ENCODE assay signal across 14 cellular contexts in the genomic region with DNA sequence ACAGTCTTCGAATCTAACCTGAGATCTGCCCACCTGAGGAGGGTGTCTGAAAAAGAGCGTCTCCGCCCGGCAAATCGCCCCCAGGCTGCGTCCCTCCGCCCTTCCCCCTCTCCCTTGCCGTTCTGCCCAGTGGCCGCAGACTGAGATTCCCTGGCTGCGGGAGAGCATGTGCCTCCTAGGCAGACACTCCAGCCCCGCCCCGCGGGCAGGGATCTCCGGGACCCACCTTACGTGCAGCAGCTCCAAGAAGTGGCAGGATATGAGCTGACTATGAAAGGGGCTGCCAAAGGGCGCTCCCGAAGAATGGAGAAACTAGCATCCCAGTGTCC. TPM values are rescaled to one million over a fixed set of nuclear protein-coding genes. Genes with fewer than 3 reads are reported as not detected.
DNase-seq lines count a peak whose midpoint lies in the region; TF ChIP-seq lines count a peak whose summit lies in the region.
"Had no signal": no experiment of that assay in that cellular context is flagged by ENCODE, and none has a peak within 500 bp of the region (broad histone marks: within the 10 kb centered on the region; RNA-seq: fewer than 3 reads in every experiment).

No MANE protein-coding gene starts in this region.

- peaks cover 5% of the 10 kb centered on the region for H3K4me1 Mint-ChIP-seq in activated T-helper 1 cell treated with anti-CD3 and anti-CD28 coated beads, Interleukin-12 subunit alpha, Interleukin-12 subunit beta, Interleukin-2, Interleukin-4 antibody, amounts not matched to agents 30 ng/mL and 10 ng/mL and 1 ng/mL, durations not matched to agents 14 hours and 24 hours and 36 hours (ENCODE audit: low read depth)

- H3K36me3 Mint-ChIP-seq in activated T-helper 1 cell treated with anti-CD3 and anti-CD28 coated beads, Interleukin-12 subunit alpha, Interleukin-12 subunit beta, Interleukin-2, Interleukin-4 antibody, amounts not matched to agents 30 ng/mL and 10 ng/mL and 1 ng/mL, durations not matched to agents 14 hours and 24 hours and 36 hours (ENCODE audit: low read depth) = no peaks in the 10 kb centered on the region

- H3K9me3 Mint-ChIP-seq in activated T-helper 1 cell treated with anti-CD3 and anti-CD28 coated beads, Interleukin-12 subunit alpha, Interleukin-12 subunit beta, Interleukin-2, Interleukin-4 antibody, amounts not matched to agents 30 ng/mL and 10 ng/mL and 1 ng/mL, durations not matched to agents 14 hours and 24 hours and 36 hours = no peaks in the 10 kb centered on the region

- H3K27ac ChIP-seq in iPS-20b (ENCODE audit: low read length) = no peak overlapping the region
- H3K27ac ChIP-seq in smooth muscle cell (ENCODE audit: low read depth) = no peak overlapping the region
- H3K27ac ChIP-seq: HL-60 had no signal

- peak overlapping the region; percentile 89 for H3K4me3 ChIP-seq in iPS-20b (ENCODE audit: low read length)
- peak overlapping the region; percentile 86 for H3K4me3 ChIP-seq in smooth muscle cell

- H3K79me2 ChIP-seq in smooth muscle cell (ENCODE audit: low read depth) = peaks cover 15% of the 10 kb centered on the region

- no peak overlapping the region for H3K27ac Mint-ChIP-seq in activated T-helper 1 cell treated with anti-CD3 and anti-CD28 coated beads, Interleukin-12 subunit alpha, Interleukin-12 subunit beta, Interleukin-2, Interleukin-4 antibody, amounts not matched to agents 30 ng/mL and 10 ng/mL and 1 ng/mL, durations not matched to agents 14 hours and 24 hours and 36 hours

- 4% methylated on average over 17 of the region's 17 CpGs for WGBS in smooth muscle cell (ENCODE audit: low lambda C conversion rate)

- TF ChIP-seq POLR2A in erythroblast (IDR thresholded peaks at IDR 0.05; ENCODE audit: low read length) = no peak

- H3K4me3 Mint-ChIP-seq in activated T-helper 1 cell treated with anti-CD3 and anti-CD28 coated beads, Interleukin-12 subunit alpha, Interleukin-12 subunit beta, Interleukin-2, Interleukin-4 antibody, amounts not matched to agents 30 ng/mL and 10 ng/mL and 1 ng/mL, durations not matched to agents 14 hours and 24 hours and 36 hours = peak overlapping the region; percentile 2

- no peak overlapping the region for H2AFZ ChIP-seq in smooth muscle cell (ENCODE audit: low read depth)

- peaks cover 62% of the 10 kb centered on the region for H3K27me3 Mint-ChIP-seq in activated T-helper 1 cell treated with anti-CD3 and anti-CD28 coated beads, Interleukin-12 subunit alpha, Interleukin-12 subunit beta, Interleukin-2, Interleukin-4 antibody, amounts not matched to agents 30 ng/mL and 10 ng/mL and 1 ng/mL, durations not matched to agents 14 hours and 24 hours and 36 hours (ENCODE audit: insufficient read depth)

- peak overlapping the region; percentile 32; the same call in 1 of the 2 replicates for H3K9ac ChIP-seq in iPS-20b (ENCODE audit: low read depth, low read length)
- H3K9ac ChIP-seq in smooth muscle cell (ENCODE audit: low read depth) = no peak overlapping the region

- TF ChIP-seq CTCF in smooth muscle cell (IDR thresholded peaks at IDR 0.05; ENCODE audit: borderline replicate concordance, insufficient read depth, poor library complexity, severe bottlenecking) = no peak

- peaks cover 12% of the 10 kb centered on the region for H3K4me1 ChIP-seq in iPS-20b (ENCODE audit: insufficient read depth, low read length)
- peaks cover 7% of the 10 kb centered on the region for H3K4me1 ChIP-seq in smooth muscle cell (ENCODE audit: low read depth)

- H3K9me3 ChIP-seq in iPS-20b (ENCODE audit: insufficient read depth, low read depth, low read length) (no peaks in the 10 kb centered on the region), smooth muscle cell (replicated peaks; ENCODE audit: low read depth) (no peaks in the 10 kb centered on the region)

- peaks cover 12% of the 10 kb centered on the region for H3F3A ChIP-seq in smooth muscle cell (ENCODE audit: low read depth)

- H3K27me3 ChIP-seq in iPS-20b (ENCODE audit: insufficient read depth, low read length) (peaks cover 79% of the 10 kb centered on the region), smooth muscle cell (ENCODE audit: low read depth) (no peaks in the 10 kb centered on the region)

- no peaks in the 10 kb centered on the region for H3K36me3 ChIP-seq in iPS-20b (ENCODE audit: insufficient read depth, low read depth, low read length)
- no peaks in the 10 kb centered on the region for H3K36me3 ChIP-seq in smooth muscle cell (ENCODE audit: low read depth)

- H3K4me2 ChIP-seq in smooth muscle cell = peak overlapping the region; percentile 93

- intact Hi-C loops in activated T-helper 1 cell treated with anti-CD3 and anti-CD28 coated beads, Interleukin-12 subunit alpha, Interleukin-12 subunit beta, Interleukin-2, Interleukin-4 antibody, amounts not matched to agents 30 ng/mL and 10 ng/mL and 1 ng/mL, durations not matched to agents 14 hours and 24 hours and 36 hours (cut with micrococcal nuclease) = no loop called here

- H4K20me1 ChIP-seq in smooth muscle cell (ENCODE audit: low read depth) = no peaks in the 10 kb centered on the region

- DNase-seq in NCI-H146 (lab: John Stamatoyannopoulos, UW) (peak; percentile 29), NCI-H146 treated with DMSO at 0.1 percent for 48 hours (lab: John Stamatoyannopoulos, UW; ENCODE audit: unreplicated experiment) (no peak), smooth muscle cell (lab: John Stamatoyannopoulos, UW; ENCODE audit: unreplicated experiment) (no peak), erythroblast (lab: John Stamatoyannopoulos, UW) (no peak), epidermal melanocyte (ENCODE audit: insufficient read length, low spot score) (no peak), NCI-H82 treated with DMSO at 0.1 percent for 48 hours (lab: John Stamatoyannopoulos, UW; ENCODE audit: unreplicated experiment) (no peak)
- no peak for DNase-seq in activated T-helper 1 cell treated with anti-CD3 and anti-CD28 coated beads, Interleukin-12 subunit alpha, Interleukin-12 subunit beta, Interleukin-2, Interleukin-4 antibody, amounts not matched to agents 30 ng/mL and 10 ng/mL and 1 ng/mL, durations not matched to agents 14 hours and 24 hours and 36 hours (ENCODE audit: low spot score)
- DNase-seq: 8988T; amygdala; NCI-H2081; SHP77 treated with DMSO at 0.1 percent for 48 hours; stimulated activated CD4-positive, alpha-beta T cell treated with anti-CD3 and anti-CD28 coated beads, Interleukin-2, amount 100 ng/mL, for 48 hours had no signal

RNA-seq across cellular contexts. Expression of gene WNT5A, which starts 2.7 kb away (rescaled TPM):
- total RNA-seq in activated T-helper 1 cell treated with anti-CD3 and anti-CD28 coated beads, Interleukin-12 subunit alpha, Interleukin-12 subunit beta, Interleukin-2, Interleukin-4 antibody, amounts not matched to agents 30 ng/mL and 10 ng/mL and 1 ng/mL, durations not matched to agents 14 hours and 24 hours and 36 hours = not detected in 2 replicates
- total RNA-seq in smooth muscle cell = 54.8 and 81.8 TPM in 2 replicates
- polyA plus RNA-seq in smooth muscle cell = 12.0 and 20.8 TPM in 2 replicates

Comparison
In these comparisons a context has a peak if more than half of its experiments do, and no peak if none do; other contexts are left out.
1. RNA of gene WNT5A, which starts 2.7 kb away (total RNA-seq): 54.8 to 81.8 TPM in smooth muscle cell; not detected in activated T-helper 1 cell treated with anti-CD3 and anti-CD28 coated beads, Interleukin-12 subunit alpha, Interleukin-12 subunit beta, Interleukin-2, Interleukin-4 antibody, amounts not matched to agents 30 ng/mL and 10 ng/mL and 1 ng/mL, durations not matched to agents 14 hours and 24 hours and 36 hours; every median in the first group is over 10 times any median in the second.